In the genomic region with DNA sequence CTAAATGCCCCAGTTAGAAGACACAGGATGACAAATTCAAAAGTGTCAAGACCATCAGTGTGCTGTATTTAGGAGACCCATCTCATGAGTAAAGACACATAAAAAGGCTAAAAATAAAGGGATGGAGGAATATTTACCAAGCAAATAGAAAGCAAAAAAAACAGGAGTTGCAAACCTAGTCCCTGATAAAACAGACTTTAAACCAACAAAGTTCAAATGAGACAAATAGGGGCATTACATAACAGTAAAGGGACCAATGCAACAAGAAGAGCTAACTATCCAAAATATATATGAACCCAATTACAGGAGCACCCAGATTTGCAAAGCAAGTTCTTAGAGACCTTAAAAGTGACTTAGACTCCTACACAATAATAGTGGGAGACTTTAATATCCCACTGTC, we compare ENCODE assay signal across 28 cellular contexts.
"Had no signal": no experiment of that assay in that cellular context is flagged by ENCODE, and none has a peak within 500 bp of the region (broad histone marks: within the 10 kb centered on the region; RNA-seq: fewer than 3 reads in every experiment).

No MANE protein-coding gene starts in this region.

- FAIRE-seq: pancreas, small intestine had no signal

- DNase-seq: naive thymus-derived CD8-positive, alpha-beta T cell; natural killer cell; nephron progenitor cell; nucleus accumbens; occipital lobe; ovary; pancreas; posterior cingulate gyrus; psoas muscle; retina; right cardiac atrium; sigmoid colon; spleen; stimulated activated CD4-positive, alpha-beta T cell treated with anti-CD3 and anti-CD28 coated beads, Interleukin-12 subunit alpha, Interleukin-12 subunit beta, amount 100 ng/mL, for 4 hours; stimulated activated CD4-positive, alpha-beta T cell treated with anti-CD3 and anti-CD28 coated beads, Interleukin-15, amount 100 ng/mL, for 24 hours; stimulated activated CD4-positive, alpha-beta T cell treated with anti-CD3 and anti-CD28 coated beads, Interleukin-1b, Interleukin-23, amount 100 ng/mL, for 48 hours; stimulated activated CD4-positive, alpha-beta T cell treated with anti-CD3 and anti-CD28 coated beads, Interleukin-2, amount 100 ng/mL, for 24 hours had no signal

- H3K9ac ChIP-seq: neural progenitor cell, parathyroid adenoma had no signal

- H3K4me1 ChIP-seq: neural progenitor cell, pancreas, parathyroid adenoma, prostate gland, psoas muscle, right atrium auricular region, right lobe of liver, sigmoid colon, spleen had no signal

- H3K4me2 ChIP-seq: neural progenitor cell, smooth muscle cell had no signal

- H3K4me3 ChIP-seq: neural progenitor cell, ovary, pancreas, prostate gland, psoas muscle, right atrium auricular region, right lobe of liver, sigmoid colon, skin epidermis, smooth muscle cell, spleen had no signal

- H3K27me3 ChIP-seq: neural progenitor cell, neutrophil, ovary, pancreas, right atrium auricular region, right lobe of liver, sigmoid colon, spleen had no signal

- H3K27ac ChIP-seq: neural progenitor cell, neutrophil, ovary, pancreas, parathyroid adenoma, prostate gland, psoas muscle, right atrium auricular region, right lobe of liver, sigmoid colon, skin epidermis, spleen had no signal

- H3K79me2 ChIP-seq: parathyroid adenoma had no signal

- H2AFZ ChIP-seq: neural progenitor cell, parathyroid adenoma had no signal

- ATAC-seq: naive thymus-derived CD8-positive, alpha-beta T cell; natural killer cell; natural killer cell treated with Interleukin-12 subunit alpha and Interleukin-12 subunit beta and Interleukin-15 and Interleukin-18, amount 100 ng/mL, for 72 hours; pancreas; psoas muscle; right cardiac atrium; sciatic nerve had no signal

- H3K9me3 ChIP-seq: neutrophil, ovary, pancreas, prostate gland, psoas muscle, right atrium auricular region, right lobe of liver, sigmoid colon, spleen had no signal

- H3K36me3 ChIP-seq: neural progenitor cell, neutrophil, ovary, pancreas, prostate gland, right atrium auricular region, right lobe of liver, sigmoid colon, spleen had no signal
